ENCODE assay signal across 17 cellular contexts in genomic region chr4:165626316-165626715, GRCh38.
A peak's percentile ranks its signal among the peaks of the same experiment; 100 is the strongest.
DNase-seq lines count a peak whose midpoint lies in the region; ATAC-seq and TF ChIP-seq lines count a peak whose summit lies in the region.
"Had no signal": no experiment of that assay in that cellular context is flagged by ENCODE, and none has a peak within 500 bp of the region (broad histone marks: within the 10 kb centered on the region; RNA-seq: fewer than 3 reads in every experiment).

No MANE protein-coding gene starts in this region.

- H3K27ac ChIP-seq in ACC112 (ENCODE audit: low read depth, low read length) (no peak overlapping the region), OCI-LY3 (ENCODE audit: low read length) (no peak overlapping the region), breast epithelium (no peak overlapping the region)
- H3K27ac ChIP-seq: A549, GM23248 had no signal

- H3K4me2 ChIP-seq in OCI-LY3 (ENCODE audit: low read length) = no peak overlapping the region
- H3K4me2 ChIP-seq: A549 had no signal

- H3K9me3 ChIP-seq in OCI-LY3 (ENCODE audit: insufficient read depth, low read length) (no peaks in the 10 kb centered on the region), breast epithelium (no peaks in the 10 kb centered on the region)
- H3K9me3 ChIP-seq: A549 had no signal

- H3K4me3 ChIP-seq in ACC112 (ENCODE audit: low read depth, low read length) = no peak overlapping the region
- no peak overlapping the region for H3K4me3 ChIP-seq in OCI-LY3 (ENCODE audit: low read length)
- no peak overlapping the region for H3K4me3 ChIP-seq in fibroblast of mammary gland (ENCODE audit: control insufficient read depth, low read depth, low read length)
- H3K4me3 ChIP-seq in breast epithelium = no peak overlapping the region
- H3K4me3 ChIP-seq: A549, GM23248 had no signal

- intact Hi-C loops in left cardiac atrium (cut with DNase I) (loop anchor here in 1 of 2 donors (5.0 kb wide), 1 partner anchor 39 kb away; no protein-coding TSS in a partner anchor), breast epithelium (cut with DNase I; ENCODE audit: low total_unique reads) (no loop called here)

- H3K27me3 ChIP-seq in ACC112 (ENCODE audit: insufficient read depth, low read length) = no peaks in the 10 kb centered on the region
- no peaks in the 10 kb centered on the region for H3K27me3 ChIP-seq in OCI-LY3 (ENCODE audit: low read depth, low read length)
- H3K27me3 ChIP-seq in breast epithelium = no peaks in the 10 kb centered on the region

- no peaks in the 10 kb centered on the region for H3K79me2 ChIP-seq in ACC112 (ENCODE audit: control insufficient read depth, insufficient read depth, low read length, unreplicated experiment)
- no peaks in the 10 kb centered on the region for H3K79me2 ChIP-seq in OCI-LY3 (ENCODE audit: low read length)

- TF ChIP-seq CTCF in OCI-LY3 (IDR thresholded peaks at IDR 0.05; ENCODE audit: low read depth, low read length) = no peak
- TF ChIP-seq CTCF in fibroblast of mammary gland (conservative IDR thresholded peaks at IDR 0.05; ENCODE audit: control insufficient read depth, insufficient read depth, low read depth, low read length) = no peak
- no peak for TF ChIP-seq CTCF in breast epithelium (IDR thresholded peaks at IDR 0.05)

- H3K36me3 ChIP-seq in ACC112 (ENCODE audit: insufficient read depth, low read length) (no peaks in the 10 kb centered on the region), OCI-LY3 (replicated peaks; ENCODE audit: low read depth, low read length) (no peaks in the 10 kb centered on the region), breast epithelium (no peaks in the 10 kb centered on the region)

- no peaks in the 10 kb centered on the region for H4K20me1 ChIP-seq in OCI-LY3 (ENCODE audit: insufficient read depth, low read length)

- H3K9ac ChIP-seq in OCI-LY3 (ENCODE audit: low read length) = no peak overlapping the region
- H3K9ac ChIP-seq: GM23248 had no signal

- TF ChIP-seq POLR2A in breast epithelium (IDR thresholded peaks at IDR 0.05) = no peak

- DNase-seq in fibroblast of mammary gland (ENCODE audit: low read depth) = peak; percentile 15
- no peak for DNase-seq in left cardiac atrium
- no peak for DNase-seq in stimulated activated CD4-positive, alpha-beta T cell treated with anti-CD3 and anti-CD28 coated beads, Interleukin-1b, Interleukin-23, amount 100 ng/mL, for 48 hours
- DNase-seq in breast epithelium (ENCODE audit: low spot score in 2 of 2) = no peak
- DNase-seq: 8988T; C1 segment of cervical spinal cord; Calu3; CD4-positive, alpha-beta memory T cell; COR-L47; DMS53; GF-D8; GM23248; H7; HCEC 1CT had no signal

- no peaks in the 10 kb centered on the region for H3K4me1 ChIP-seq in ACC112 (ENCODE audit: control insufficient read depth, insufficient read depth, low read length, unreplicated experiment)
- H3K4me1 ChIP-seq in OCI-LY3 (ENCODE audit: low read length) = no peaks in the 10 kb centered on the region
- H3K4me1 ChIP-seq in breast epithelium = no peaks in the 10 kb centered on the region
- H3K4me1 ChIP-seq: A549 had no signal

- no peak for ATAC-seq in left cardiac atrium
- ATAC-seq: A549 had no signal

- H2AFZ ChIP-seq in ACC112 (ENCODE audit: low read length, unreplicated experiment) = peak overlapping the region; percentile 0
- peak overlapping the region; percentile 34; the same call in 1 of the 2 replicates for H2AFZ ChIP-seq in OCI-LY3 (ENCODE audit: low read depth, low read length)
